In the genomic region with DNA sequence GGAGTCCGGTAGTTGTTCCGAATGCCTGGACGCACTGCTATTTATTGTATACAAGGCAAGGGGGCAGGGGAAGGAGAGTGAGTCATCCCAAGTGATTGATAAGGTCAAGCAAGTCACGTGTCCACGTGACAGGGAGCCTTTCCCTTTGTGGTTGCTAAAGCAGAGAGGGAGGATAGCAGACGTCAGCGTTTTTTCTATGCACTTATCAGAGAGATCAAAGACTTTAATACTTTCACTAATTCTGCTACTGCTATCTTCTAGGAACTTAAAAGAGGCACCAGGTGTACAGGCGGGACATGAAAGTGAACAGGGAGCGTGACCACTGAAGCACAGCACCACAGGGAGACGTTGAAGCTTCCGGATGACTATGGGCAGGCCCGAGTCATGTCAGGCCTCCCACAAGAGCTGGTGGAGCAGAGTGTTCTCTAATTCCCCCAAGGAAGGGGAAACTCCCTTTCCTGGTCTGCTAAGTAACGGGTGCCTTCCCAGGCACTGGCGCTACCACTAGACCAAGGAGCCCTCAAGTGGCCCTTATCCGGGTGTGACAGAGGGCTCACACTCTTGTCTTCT, we compare ENCODE assay signal across 8 cellular contexts. TPM values are rescaled to one million over a fixed set of nuclear protein-coding genes. Genes with fewer than 3 reads are reported as not detected.
DNase-seq lines count a peak whose midpoint lies in the region; ATAC-seq and TF ChIP-seq lines count a peak whose summit lies in the region.
"Not testable (repeated sequence)": the region's sequence is repeated elsewhere in the genome, so short reads cannot be mapped to it uniquely, and the experiment has no call there.

No MANE protein-coding gene starts in this region.

- peak overlapping the region; percentile 21 for H3K4me3 ChIP-seq in Jurkat, Clone E6-1 (ENCODE audit: low read length)
- not testable (repeated sequence) for H3K4me3 ChIP-seq in mucosa of descending colon

- POLR2A ChIA-PET in activated naive CD8-positive, alpha-beta T cell treated with anti-CD3 and anti-CD28 coated beads, Interleukin-2, amount 10 ng/mL, durations not matched to agents 7 days and 5 days (lab: Charles Lee), result not testable (repeated sequence)

- not testable (repeated sequence) for H3K27ac Mint-ChIP-seq in activated naive CD8-positive, alpha-beta T cell treated with anti-CD3 and anti-CD28 coated beads, Interleukin-2, amount 10 ng/mL, durations not matched to agents 7 days and 5 days; stimulated activated effector memory CD8-positive, alpha-beta T cell treated with anti-CD3 and anti-CD28 coated beads, Interleukin-12 subunit alpha, Interleukin-12 subunit beta, amount 100 ng/mL, for 72 hours

- H3K4me3 Mint-ChIP-seq in activated naive CD8-positive, alpha-beta T cell treated with anti-CD3 and anti-CD28 coated beads, Interleukin-2, amount 10 ng/mL, durations not matched to agents 7 days and 5 days, result not testable (repeated sequence)
- peak overlapping the region; percentile 3 for H3K4me3 Mint-ChIP-seq in stimulated activated effector memory CD8-positive, alpha-beta T cell treated with anti-CD3 and anti-CD28 coated beads, Interleukin-12 subunit alpha, Interleukin-12 subunit beta, amount 100 ng/mL, for 72 hours

- ATAC-seq in activated naive CD8-positive, alpha-beta T cell treated with anti-CD3 and anti-CD28 coated beads, Interleukin-2, amount 10 ng/mL, durations not matched to agents 7 days and 5 days (ENCODE audit: low read depth), result peak; percentile 50
- ATAC-seq in mucosa of descending colon, result peak; percentile 75
- peak; percentile 49 for ATAC-seq in stimulated activated effector memory CD8-positive, alpha-beta T cell treated with anti-CD3 and anti-CD28 coated beads, Interleukin-12 subunit alpha, Interleukin-12 subunit beta, amount 100 ng/mL, for 72 hours

- H3K9me3 Mint-ChIP-seq in activated naive CD8-positive, alpha-beta T cell treated with anti-CD3 and anti-CD28 coated beads, Interleukin-2, amount 10 ng/mL, durations not matched to agents 7 days and 5 days; stimulated activated effector memory CD8-positive, alpha-beta T cell treated with anti-CD3 and anti-CD28 coated beads, Interleukin-12 subunit alpha, Interleukin-12 subunit beta, amount 100 ng/mL, for 72 hours: not testable (repeated sequence)

- not testable (repeated sequence) for H3K36me3 ChIP-seq in mucosa of descending colon (ENCODE audit: low read depth)

- H3K4me1 Mint-ChIP-seq in activated naive CD8-positive, alpha-beta T cell treated with anti-CD3 and anti-CD28 coated beads, Interleukin-2, amount 10 ng/mL, durations not matched to agents 7 days and 5 days; stimulated activated effector memory CD8-positive, alpha-beta T cell treated with anti-CD3 and anti-CD28 coated beads, Interleukin-12 subunit alpha, Interleukin-12 subunit beta, amount 100 ng/mL, for 72 hours: not testable (repeated sequence)

- not testable (repeated sequence) for H3K36me3 Mint-ChIP-seq in activated naive CD8-positive, alpha-beta T cell treated with anti-CD3 and anti-CD28 coated beads, Interleukin-2, amount 10 ng/mL, durations not matched to agents 7 days and 5 days; stimulated activated effector memory CD8-positive, alpha-beta T cell treated with anti-CD3 and anti-CD28 coated beads, Interleukin-12 subunit alpha, Interleukin-12 subunit beta, amount 100 ng/mL, for 72 hours

- DNase-seq in COLO668 (lab: John Stamatoyannopoulos, UW; ENCODE audit: unreplicated experiment) (peak; percentile 32), OCI-M2 (lab: John Stamatoyannopoulos, UW; ENCODE audit: unreplicated experiment) (peak; percentile 58), foreskin melanocyte (peak; percentile 82)
- DNase-seq in Jurkat, Clone E6-1 (ENCODE audit: low read depth, low spot score), result peak; percentile 92
- peak; percentile 37 for DNase-seq in activated CD4-positive, CD25-positive, alpha-beta regulatory T cell treated with anti-CD3 and anti-CD28 coated beads, Interleukin-2, amount 50 U/mL, for 72 hours
- DNase-seq in activated naive CD8-positive, alpha-beta T cell treated with anti-CD3 and anti-CD28 coated beads, Interleukin-2, amount 10 ng/mL, durations not matched to agents 7 days and 5 days; mucosa of descending colon; stimulated activated effector memory CD8-positive, alpha-beta T cell treated with anti-CD3 and anti-CD28 coated beads, Interleukin-12 subunit alpha, Interleukin-12 subunit beta, amount 100 ng/mL, for 72 hours (ENCODE audit: low spot score in 2 of 2): not testable (repeated sequence)

- intact Hi-C loops in mucosa of descending colon (cut with DNase I, micrococcal nuclease), result not testable (repeated sequence)

- not testable (repeated sequence) for H3K27me3 Mint-ChIP-seq in activated naive CD8-positive, alpha-beta T cell treated with anti-CD3 and anti-CD28 coated beads, Interleukin-2, amount 10 ng/mL, durations not matched to agents 7 days and 5 days

- not testable (repeated sequence) for H3K4me1 ChIP-seq in mucosa of descending colon (ENCODE audit: low read depth)

- not testable (repeated sequence) for TF ChIP-seq CTCF in mucosa of descending colon (IDR thresholded peaks at IDR 0.05)

- not testable (repeated sequence) for H3K9me3 ChIP-seq in mucosa of descending colon

RNA-seq across cellular contexts. Expression of a gene that starts 6.4 kb away (rescaled TPM):
- 18.6 TPM for polyA plus RNA-seq in Jurkat, Clone E6-1 (2012; ENCODE audit: insufficient read depth, insufficient read length)
- total RNA-seq in activated naive CD8-positive, alpha-beta T cell treated with anti-CD3 and anti-CD28 coated beads, Interleukin-2, amount 10 ng/mL, durations not matched to agents 7 days and 5 days, result 1 to 10 TPM in 1 of 2 experiments, under 1 TPM in 1; 0.64 to 1.8 TPM
- total RNA-seq in mucosa of descending colon, result 10 to 100 TPM in 2 of 3 donors, 1 to 10 TPM in 1; 8.4 to 28.3 (median 20.6) TPM

RNA-seq across cellular contexts. Expression of a gene that starts 14.9 kb away (rescaled TPM):
- 26.6 TPM for polyA plus RNA-seq in Jurkat, Clone E6-1 (2012; ENCODE audit: insufficient read depth, insufficient read length)
- total RNA-seq in activated naive CD8-positive, alpha-beta T cell treated with anti-CD3 and anti-CD28 coated beads, Interleukin-2, amount 10 ng/mL, durations not matched to agents 7 days and 5 days, result 10 to 100 TPM in 1 of 2 experiments, 1 to 10 TPM in 1; 9.1 to 10.7 TPM
- 1 to 10 TPM; 2.0 to 5.7 (median 3.4) TPM for total RNA-seq in mucosa of descending colon

RNA-seq across cellular contexts. Expression of a gene that starts 39.1 kb away (rescaled TPM):
- 26.8 TPM for polyA plus RNA-seq in Jurkat, Clone E6-1 (2012; ENCODE audit: insufficient read depth, insufficient read length)
- total RNA-seq in activated naive CD8-positive, alpha-beta T cell treated with anti-CD3 and anti-CD28 coated beads, Interleukin-2, amount 10 ng/mL, durations not matched to agents 7 days and 5 days, result 1 to 10 TPM; 8.1 to 9.5 TPM
- 10 to 100 TPM; 16.1 to 18.8 (median 17.0) TPM for total RNA-seq in mucosa of descending colon

RNA-seq across cellular contexts. Expression of a gene that starts 47.2 kb away (rescaled TPM):
- not detected for polyA plus RNA-seq in Jurkat, Clone E6-1 (2012; ENCODE audit: insufficient read depth, insufficient read length)
- total RNA-seq in activated naive CD8-positive, alpha-beta T cell treated with anti-CD3 and anti-CD28 coated beads, Interleukin-2, amount 10 ng/mL, durations not matched to agents 7 days and 5 days, result 100 to 1,000 TPM; 107 to 116 TPM
- total RNA-seq in mucosa of descending colon, result 100 to 1,000 TPM; 134 to 281 (median 236) TPM
